8 cellular contexts compared by ENCODE assay signal in the genomic region with DNA sequence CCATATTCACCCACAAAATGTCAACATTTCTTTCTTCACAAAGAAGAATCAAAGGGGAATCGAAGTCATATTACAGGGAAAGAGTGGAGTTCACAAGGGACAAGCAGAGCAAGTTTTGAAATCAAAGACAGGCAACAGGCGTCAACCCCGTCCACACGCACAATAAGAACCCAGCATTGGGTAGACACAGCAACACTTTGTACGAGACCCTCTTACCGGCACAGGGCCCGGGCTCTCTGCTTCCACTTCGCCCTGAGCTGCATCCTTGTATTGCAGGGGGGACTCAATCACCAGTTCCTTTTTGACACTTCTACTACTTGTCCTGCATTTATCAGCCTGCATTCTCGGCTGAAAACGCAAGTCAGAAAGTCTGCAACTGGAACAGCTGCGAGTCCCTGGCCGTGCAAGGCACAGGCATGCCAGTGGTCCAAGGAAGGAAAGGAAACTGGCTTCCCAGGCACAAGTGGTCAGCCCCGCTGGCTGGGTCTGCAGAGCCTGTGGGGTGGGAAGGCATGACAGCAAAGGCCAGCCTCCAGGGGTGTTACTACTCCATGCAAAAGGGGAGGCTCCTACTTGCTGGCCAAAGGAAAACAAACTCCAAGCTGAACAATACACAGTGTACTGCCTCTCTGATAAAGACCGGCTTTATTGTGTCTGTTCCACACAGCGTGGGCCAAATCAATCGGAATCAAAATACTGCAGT. TPM values are rescaled to one million over a fixed set of nuclear protein-coding genes. Genes with fewer than 3 reads are reported as not detected.
DNase-seq lines count a peak whose midpoint lies in the region; ATAC-seq and TF ChIP-seq lines count a peak whose summit lies in the region.

A gene with protein sequence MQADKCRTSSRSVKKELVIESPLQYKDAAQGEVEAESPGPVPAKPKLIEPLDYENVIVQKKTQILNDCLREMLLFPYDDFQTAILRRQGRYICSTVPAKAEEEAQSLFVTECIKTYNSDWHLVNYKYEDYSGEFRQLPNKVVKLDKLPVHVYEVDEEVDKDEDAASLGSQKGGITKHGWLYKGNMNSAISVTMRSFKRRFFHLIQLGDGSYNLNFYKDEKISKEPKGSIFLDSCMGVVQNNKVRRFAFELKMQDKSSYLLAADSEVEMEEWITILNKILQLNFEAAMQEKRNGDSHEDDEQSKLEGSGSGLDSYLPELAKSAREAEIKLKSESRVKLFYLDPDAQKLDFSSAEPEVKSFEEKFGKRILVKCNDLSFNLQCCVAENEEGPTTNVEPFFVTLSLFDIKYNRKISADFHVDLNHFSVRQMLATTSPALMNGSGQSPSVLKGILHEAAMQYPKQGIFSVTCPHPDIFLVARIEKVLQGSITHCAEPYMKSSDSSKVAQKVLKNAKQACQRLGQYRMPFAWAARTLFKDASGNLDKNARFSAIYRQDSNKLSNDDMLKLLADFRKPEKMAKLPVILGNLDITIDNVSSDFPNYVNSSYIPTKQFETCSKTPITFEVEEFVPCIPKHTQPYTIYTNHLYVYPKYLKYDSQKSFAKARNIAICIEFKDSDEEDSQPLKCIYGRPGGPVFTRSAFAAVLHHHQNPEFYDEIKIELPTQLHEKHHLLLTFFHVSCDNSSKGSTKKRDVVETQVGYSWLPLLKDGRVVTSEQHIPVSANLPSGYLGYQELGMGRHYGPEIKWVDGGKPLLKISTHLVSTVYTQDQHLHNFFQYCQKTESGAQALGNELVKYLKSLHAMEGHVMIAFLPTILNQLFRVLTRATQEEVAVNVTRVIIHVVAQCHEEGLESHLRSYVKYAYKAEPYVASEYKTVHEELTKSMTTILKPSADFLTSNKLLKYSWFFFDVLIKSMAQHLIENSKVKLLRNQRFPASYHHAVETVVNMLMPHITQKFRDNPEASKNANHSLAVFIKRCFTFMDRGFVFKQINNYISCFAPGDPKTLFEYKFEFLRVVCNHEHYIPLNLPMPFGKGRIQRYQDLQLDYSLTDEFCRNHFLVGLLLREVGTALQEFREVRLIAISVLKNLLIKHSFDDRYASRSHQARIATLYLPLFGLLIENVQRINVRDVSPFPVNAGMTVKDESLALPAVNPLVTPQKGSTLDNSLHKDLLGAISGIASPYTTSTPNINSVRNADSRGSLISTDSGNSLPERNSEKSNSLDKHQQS (N-terminal part only) (minus strand): TSS at position 497 of the 703 bp plus-strand sequence. CDS start 155 bp downstream, at position 342.

- H3K4ac ChIP-seq in H9 (ENCODE audit: low read depth, low read length), result no peak within 1 kb of the TSS

- peak in 1 of 2 donors; percentile 30 for TF ChIP-seq POLR2A in gastroesophageal sphincter (IDR thresholded peaks at IDR 0.05)

- H3K56ac ChIP-seq in H9 (ENCODE audit: insufficient read length, low read depth, low read length), result no peak within 1 kb of the TSS

- no peak within 1 kb of the TSS for H2BK12ac ChIP-seq in H9 (ENCODE audit: insufficient read length, low read depth, low read length)

- H3K23me2 ChIP-seq in H9 (ENCODE audit: insufficient read length, low read depth, low read length, poor library complexity, severe bottlenecking), result no peaks in the 10 kb centered on the region

- H2BK120ac ChIP-seq in H9 (ENCODE audit: low read depth, low read length, poor library complexity, severe bottlenecking), result no peak within 1 kb of the TSS

- intact Hi-C loops in activated CD4-positive, alpha-beta memory T cell treated with anti-CD3 and anti-CD28 coated beads for 36 hours (cut with micrococcal nuclease), result no loop called here

- H3T11ph ChIP-seq in H9 (ENCODE audit: low read length), result no peak within 1 kb of the TSS

- no peak for TF ChIP-seq EP300 in gastroesophageal sphincter (IDR thresholded peaks at IDR 0.05)

- POLR2A ChIA-PET in activated CD4-positive, alpha-beta memory T cell treated with anti-CD3 and anti-CD28 coated beads for 36 hours (lab: Charles Lee), result interaction anchor here (0.7 kb wide), 1 partner anchor 9 kb away, joined by 3 read pairs; no protein-coding TSS in a partner anchor

- no peaks in the 10 kb centered on the region for H3K79me1 ChIP-seq in H9 (ENCODE audit: insufficient read depth, low read depth, low read length, poor library complexity, severe bottlenecking)

- no peak within 1 kb of the TSS for H2BK15ac ChIP-seq in H9 (ENCODE audit: low read depth, low read length)

- H3K4me1 ChIP-seq in H9 (ENCODE audit: insufficient read depth, low read length) (peaks cover 9% of the 10 kb centered on the region; the same call in 1 of the 2 replicates), gastroesophageal sphincter (peaks cover 2 to 99% (median 14%) of the 10 kb centered on the region in 3 donors), neuron (ENCODE audit: insufficient read depth, low read length) (peaks cover 32% of the 10 kb centered on the region)

- H2BK5ac ChIP-seq in H9 (ENCODE audit: insufficient read length, low read length), result no peak within 1 kb of the TSS

- no peaks in the 10 kb centered on the region for H4K20me1 ChIP-seq in H9 (ENCODE audit: control insufficient read depth, insufficient read depth, insufficient read length)

- no peak within 1 kb of the TSS; a peak in 2 of 5 replicates for H3K4me3 Mint-ChIP-seq in H9
- no peak within 1 kb of the TSS for H3K4me3 Mint-ChIP-seq in activated CD4-positive, alpha-beta memory T cell treated with anti-CD3 and anti-CD28 coated beads for 36 hours

- H3K4me1 Mint-ChIP-seq in H9, result peaks cover 30 to 35% of the 10 kb centered on the region in 2 experiments
- H3K4me1 Mint-ChIP-seq in activated CD4-positive, alpha-beta memory T cell treated with anti-CD3 and anti-CD28 coated beads for 36 hours (ENCODE audit: low read depth), result peaks cover 65% of the 10 kb centered on the region

- no peak within 1 kb of the TSS for H3K9ac ChIP-seq in H9 (ENCODE audit: extremely low read depth, insufficient read length, low read length)

- no peak within 1 kb of the TSS for H2AFZ ChIP-seq in H9 (ENCODE audit: low read length)
- peak within 1 kb of the TSS; percentile 27 for H2AFZ ChIP-seq in neuron (ENCODE audit: low read depth, low read length)

- H3K36me3 ChIP-seq in gastroesophageal sphincter (no peaks in the 10 kb centered on the region), neuron (ENCODE audit: insufficient read depth, low read length) (no peaks in the 10 kb centered on the region)

- H4K5ac ChIP-seq in H9 (ENCODE audit: insufficient read length, low read depth, low read length), result no peak within 1 kb of the TSS

- H3K27me3 Mint-ChIP-seq in H9 (ENCODE audit: low read depth), result no peaks in the 10 kb centered on the region
- no peaks in the 10 kb centered on the region for H3K27me3 Mint-ChIP-seq in activated CD4-positive, alpha-beta memory T cell treated with anti-CD3 and anti-CD28 coated beads for 36 hours

- H2BK20ac ChIP-seq in H9 (ENCODE audit: low read depth, low read length, poor library complexity, severe bottlenecking), result no peak within 1 kb of the TSS

- H3K9me3 Mint-ChIP-seq in H9, result no peaks in the 10 kb centered on the region
- H3K9me3 Mint-ChIP-seq in activated CD4-positive, alpha-beta memory T cell treated with anti-CD3 and anti-CD28 coated beads for 36 hours, result no peaks in the 10 kb centered on the region

- no peak within 1 kb of the TSS for H3K4me2 ChIP-seq in H9 (ENCODE audit: insufficient read depth, insufficient read length, low read length)

- no peak within 1 kb of the TSS for H3K18ac ChIP-seq in H9 (ENCODE audit: insufficient read length, low read depth, low read length)

- H4K91ac ChIP-seq in H9 (ENCODE audit: insufficient read length, low read depth, low read length), result no peak within 1 kb of the TSS

- H3K27ac ChIP-seq in H9 (ENCODE audit: insufficient read length, low read depth, low read length) (no peak within 1 kb of the TSS), gastroesophageal sphincter (peak within 1 kb of the TSS; percentile 18 to 80 (median 72))

- ATAC-seq in gastroesophageal sphincter (peak; percentile 76), GM21786 (IDR thresholded peaks at IDR 0.05; ENCODE audit: unreplicated experiment) (no peak), HG03565 (IDR thresholded peaks at IDR 0.05; ENCODE audit: unreplicated experiment) (no peak)

- H2AK5ac ChIP-seq in H9 (ENCODE audit: insufficient read length, low read length), result no peak within 1 kb of the TSS

- no peaks in the 10 kb centered on the region for H3K9me3 ChIP-seq in H9 (ENCODE audit: control insufficient read depth, low read depth, low read length)
- H3K9me3 ChIP-seq in gastroesophageal sphincter, result no peaks in the 10 kb centered on the region
- H3K9me3 ChIP-seq in neuron (ENCODE audit: low read length), result no peaks in the 10 kb centered on the region

- H3K79me2 ChIP-seq in H9 (ENCODE audit: insufficient read depth, low read length), result no peaks in the 10 kb centered on the region

- no peak within 1 kb of the TSS for H4K8ac ChIP-seq in H9 (replicated peaks; ENCODE audit: insufficient read length, low read depth, low read length)

- no CpG with 5 or more reads among the region's 16 CpGs for WGBS in H9 (ENCODE audit: extremely low coverage, insufficient read length, low lambda C conversion rate)
- 9 to 15% methylated on average over 13 to 15 of the region's 16 CpGs for WGBS in gastroesophageal sphincter (ENCODE audit: low coverage in 1 of 2), 2 donors

- H3K27me3 ChIP-seq in H9 (ENCODE audit: insufficient read depth, low read length), result no peaks in the 10 kb centered on the region
- H3K27me3 ChIP-seq in gastroesophageal sphincter, result no peaks in the 10 kb centered on the region
- no peaks in the 10 kb centered on the region for H3K27me3 ChIP-seq in neuron (ENCODE audit: insufficient read depth, low read length)

- H3K4me3 ChIP-seq in gastroesophageal sphincter (peak within 1 kb of the TSS; percentile 33 to 52), neuron (ENCODE audit: low read length) (peak within 1 kb of the TSS; percentile 28)

- DNase-seq in H9 (peak; percentile 63), RKO (ENCODE audit: low spot score) (no peak), UCSD-AML1 (lab: John Stamatoyannopoulos, UW; ENCODE audit: unreplicated experiment) (no peak)
- DNase-seq in activated CD4-positive, alpha-beta memory T cell treated with anti-CD3 and anti-CD28 coated beads for 36 hours, result no peak

- no peaks in the 10 kb centered on the region for H3K36me3 Mint-ChIP-seq in H9 (ENCODE audit: insufficient read depth in 1 of 3, low read depth in 3 of 3)
- H3K36me3 Mint-ChIP-seq in activated CD4-positive, alpha-beta memory T cell treated with anti-CD3 and anti-CD28 coated beads for 36 hours, result no peaks in the 10 kb centered on the region

- H3K23ac ChIP-seq in H9 (ENCODE audit: insufficient read length, low read depth, low read length), result no peak within 1 kb of the TSS

- TF ChIP-seq CTCF in H9 (conservative IDR thresholded peaks at IDR 0.05) (no peak), gastroesophageal sphincter (IDR thresholded peaks at IDR 0.05) (peak in 1 of 4 experiments; percentile 24)

- CTCF ChIA-PET in activated CD4-positive, alpha-beta memory T cell treated with anti-CD3 and anti-CD28 coated beads for 36 hours (lab: Charles Lee), result no interaction called here

- H3K27ac Mint-ChIP-seq in H9, result peak within 1 kb of the TSS in 2 of 3 experiments; percentile 9 to 50; a peak in 4 of 7 replicates
- H3K27ac Mint-ChIP-seq in activated CD4-positive, alpha-beta memory T cell treated with anti-CD3 and anti-CD28 coated beads for 36 hours, result no peak within 1 kb of the TSS

- no peak within 1 kb of the TSS; the same call in 1 of the 2 replicates for H3K14ac ChIP-seq in H9 (ENCODE audit: insufficient read depth, low read length)

RNA-seq across cellular contexts. Expression of the gene that starts here (rescaled TPM):
- total RNA-seq in H9 (2021) (19.0 and 23.0 TPM in 2 replicates), gastroesophageal sphincter (100 to 1,000 TPM in 3 of 4 donors, 10 to 100 TPM in 1; 84.1 to 203 (median 150) TPM)
- 10 to 100 TPM; 57.2 to 59.0 TPM for total RNA-seq in activated CD4-positive, alpha-beta memory T cell treated with anti-CD3 and anti-CD28 coated beads for 36 hours
